ENCODE assay signal across 7 cellular contexts in genomic region chr1:2381741-2382620, GRCh38. TPM values are rescaled to one million over a fixed set of nuclear protein-coding genes. Genes with fewer than 3 reads are reported as not detected.
A peak's percentile ranks its signal among the peaks of the same experiment; 100 is the strongest.
DNase-seq lines count a peak whose midpoint lies in the region; ATAC-seq and TF ChIP-seq lines count a peak whose summit lies in the region.

No MANE protein-coding gene starts in this region.

- no peak overlapping the region for H3K4ac ChIP-seq in IMR-90 (ENCODE audit: low read depth, low read length)

- H2BK15ac ChIP-seq in IMR-90 (ENCODE audit: low read depth, low read length), result no peak overlapping the region

- H3K9ac ChIP-seq in IMR-90 (ENCODE audit: low read depth, low read length), result no peak overlapping the region

- TF ChIP-seq RAD21 in IMR-90 (IDR thresholded peaks at IDR 0.05; ENCODE audit: low read length), result peak; percentile 99

- TF ChIP-seq CTCF in GM12873 (IDR thresholded peaks at IDR 0.05; ENCODE audit: insufficient read depth, low read depth, low read length, missing control alignments), result peak; percentile 93
- peak; percentile 97 for TF ChIP-seq CTCF in IMR-90 (conservative IDR thresholded peaks at IDR 0.05; ENCODE audit: low read depth, low read length)
- TF ChIP-seq CTCF in WERI-Rb-1 (IDR thresholded peaks at IDR 0.05; ENCODE audit: low read depth, low read length), result peak; percentile 96
- peak; percentile 91 for TF ChIP-seq CTCF in MCF 10A (IDR thresholded peaks at IDR 0.05; ENCODE audit: unreplicated experiment)

- H3K14ac ChIP-seq in IMR-90 (replicated peaks; ENCODE audit: low read depth, low read length), result no peak overlapping the region

- no peaks in the 10 kb centered on the region for H3K4me1 Mint-ChIP-seq in MCF 10A (ENCODE audit: insufficient read depth, unreplicated experiment)

- POLR2A ChIA-PET in IMR-90 (lab: Charles Lee; ENCODE audit: unreplicated experiment), result interaction anchor here (0.6 to 1.1 kb wide), 4 partner anchors 9 to 187 kb away, joined by 3 to 17 read pairs (median 4); partner anchors contain the start of genes FAAP20, MORN1 and RER1
- POLR2A ChIA-PET in MCF 10A (lab: Yijun Ruan, JAX), result interaction anchor here (0.7 to 2.8 kb wide), 9 partner anchors 9 to 192 kb away, joined by 3 to 18 read pairs (median 4); partner anchors contain the start of genes FAAP20, MORN1 and RER1

- no peak overlapping the region for H3K4me2 ChIP-seq in IMR-90 (ENCODE audit: low read depth, low read length)

- peaks cover 26% of the 10 kb centered on the region for H3K36me3 Mint-ChIP-seq in MCF 10A (ENCODE audit: insufficient read depth, unreplicated experiment)

- no peaks in the 10 kb centered on the region for H3K4me1 ChIP-seq in IMR-90 (ENCODE audit: control insufficient read depth, insufficient read depth, low read length)

- no peaks in the 10 kb centered on the region; the same call in 1 of the 2 replicates for H4K20me1 ChIP-seq in IMR-90 (ENCODE audit: insufficient read depth, low read length)

- WGBS in IMR-90 (ENCODE audit: extremely low coverage in 2 of 2, insufficient read length in 1 of 2), 2 experiments, result 88% methylated on average over 5 of the region's 28 CpGs; no CpG with 5 or more reads in 1 of the 2 experiments

- H3K9me1 ChIP-seq in IMR-90 (ENCODE audit: insufficient read depth, low read length), result no peaks in the 10 kb centered on the region

- no TSS peak for BruUV-seq in IMR-90 (replicated peaks; lab: Mats Ljungman, UMichigan)
- no TSS peak for BruUV-seq in MCF 10A (replicated peaks; lab: Mats Ljungman, UMichigan)

- peak; percentile 99 for ATAC-seq in IMR-90 (ENCODE audit: low read depth)
- ATAC-seq in GM19455 (IDR thresholded peaks at IDR 0.05; ENCODE audit: unreplicated experiment), result no peak

- H3K56ac ChIP-seq in IMR-90 (ENCODE audit: extremely low read depth, insufficient read depth, low read length), result no peak overlapping the region

- intact Hi-C loops in IMR-90 (cut with micrococcal nuclease), result loop anchor here (1.0 to 5.0 kb wide), 4 partner anchors 70 to 187 kb away; no protein-coding TSS in a partner anchor
- intact Hi-C loops in MCF 10A (cut with micrococcal nuclease), result loop anchor here (1.0 kb wide), 3 partner anchors 169 to 187 kb away; no protein-coding TSS in a partner anchor

- H2AK9ac ChIP-seq in IMR-90 (replicated peaks; ENCODE audit: low read depth, low read length, poor library complexity), result peak overlapping the region; percentile 86

- H2AFZ ChIP-seq in IMR-90 (replicated peaks; ENCODE audit: low read length, poor library complexity), result peak overlapping the region; percentile 80

- H3K27ac ChIP-seq in IMR-90 (ENCODE audit: insufficient read depth, low read length), result no peak overlapping the region
- no peak overlapping the region for H3K27ac ChIP-seq in WERI-Rb-1

- H4K91ac ChIP-seq in IMR-90 (ENCODE audit: insufficient read depth, low read depth, low read length), result no peak overlapping the region

- dilution Hi-C loops in IMR-90 (cut with HindIII; ENCODE audit: low sequenced_read_pairs, unreplicated experiment), result no loop called here

- DNase-seq in IMR-90 (peak; percentile 70), WERI-Rb-1 (peak; percentile 83), MCF 10A (ENCODE audit: unreplicated experiment) (peak; percentile 72), islet precursor cell (peak; percentile 91)
- DNase-seq in stimulated activated CD4-positive, alpha-beta T cell treated with anti-CD3 and anti-CD28 coated beads, Interleukin-1b, Interleukin-23, amount 100 ng/mL, for 1 hour (ENCODE audit: low read depth in 2 of 2), result peak; percentile 52 to 59

- no peak overlapping the region for H4K5ac ChIP-seq in IMR-90 (ENCODE audit: low read depth, low read length)

- no peaks in the 10 kb centered on the region for H3K9me3 ChIP-seq in IMR-90 (ENCODE audit: control insufficient read depth, insufficient read depth, low read length)
- H3K9me3 ChIP-seq in WERI-Rb-1 (ENCODE audit: severe bottlenecking), result no peaks in the 10 kb centered on the region

- no peak overlapping the region for H4K8ac ChIP-seq in IMR-90 (ENCODE audit: low read depth in 2 of 2, low read length in 2 of 2)

- H3K79me1 ChIP-seq in IMR-90 (ENCODE audit: low read depth in 1 of 2, low read length in 2 of 2), result no peaks in the 10 kb centered on the region

- no peak overlapping the region; the same call in 1 of the 2 replicates for H2BK120ac ChIP-seq in IMR-90 (ENCODE audit: low read depth, low read length)

- H2BK20ac ChIP-seq in IMR-90 (ENCODE audit: low read depth, low read length), result no peak overlapping the region

- H2AK5ac ChIP-seq in IMR-90 (ENCODE audit: low read depth, low read length), result 0 out of 2 replicates have a peak overlapping the region, but pooled peaks have one; percentile 77

- H3K27me3 ChIP-seq in IMR-90 (ENCODE audit: control insufficient read depth, insufficient read depth, low read length) (no peaks in the 10 kb centered on the region), WERI-Rb-1 (ENCODE audit: insufficient read depth, low read depth, severe bottlenecking) (no peaks in the 10 kb centered on the region)

- H3K4me3 ChIP-seq in IMR-90 (ENCODE audit: insufficient read depth, low read depth, low read length) (no peak overlapping the region), WERI-Rb-1 (ENCODE audit: low read depth, low read length) (no peak overlapping the region)

- H3K36me3 ChIP-seq in IMR-90 (ENCODE audit: control insufficient read depth, insufficient read depth, low read length) (0 out of 2 replicates have a peak, but pooled peaks cover 1% of the 10 kb centered on the region), WERI-Rb-1 (no peaks in the 10 kb centered on the region; the same call in 1 of the 2 replicates)

- CTCF ChIA-PET in IMR-90 (lab: Yijun Ruan, JAX), result interaction anchor here (0.6 to 2.0 kb wide), 12 partner anchors 10 to 207 kb away, joined by 3 to 51 read pairs (median 6); partner anchors contain the start of genes FAAP20, MORN1 and RER1
- CTCF ChIA-PET in MCF 10A (lab: Yijun Ruan, JAX), result interaction anchor here (0.5 to 6.6 kb wide), 34 partner anchors 9 to 1064 kb away, joined by 3 to 116 read pairs (median 4); partner anchors contain the start of genes FAAP20, MORN1 and RER1

- H3K27ac Mint-ChIP-seq in MCF 10A (ENCODE audit: low read depth, unreplicated experiment), result no peak overlapping the region

- H3K18ac ChIP-seq in IMR-90 (ENCODE audit: low read depth, low read length), result no peak overlapping the region

- no peak overlapping the region for H2BK5ac ChIP-seq in IMR-90 (ENCODE audit: low read depth, low read length, poor library complexity, severe bottlenecking)

- H3K23ac ChIP-seq in IMR-90 (ENCODE audit: low read depth, low read length), result no peak overlapping the region

- in situ Hi-C loops in IMR-90 (cut with MboI; ENCODE audit: low sequenced_read_pairs), result no loop called here

- H3K4me3 Mint-ChIP-seq in MCF 10A (ENCODE audit: unreplicated experiment), result no peak overlapping the region

- H3K27me3 Mint-ChIP-seq in MCF 10A (ENCODE audit: insufficient read depth, unreplicated experiment), result no peaks in the 10 kb centered on the region

- no peak for TF ChIP-seq POLR2A in IMR-90 (IDR thresholded peaks at IDR 0.05; ENCODE audit: low read depth, low read length)

- no peaks in the 10 kb centered on the region for H3K9me3 Mint-ChIP-seq in MCF 10A (ENCODE audit: unreplicated experiment)

TF ChIP-seq in IMR-90, 13 proteins besides CTCF, POLR2A, EP300 and RAD21:
- TF ChIP-seq CEBPB (IDR thresholded peaks at IDR 0.05; ENCODE audit: low read depth, low read length), result no peak
- peak; percentile 99 for TF ChIP-seq SMC3 (IDR thresholded peaks at IDR 0.05; ENCODE audit: low read depth, low read length)
- no peak for TF ChIP-seq FOS (IDR thresholded peaks at IDR 0.05; ENCODE audit: low read depth, low read length)
- TF ChIP-seq MXI1 (IDR thresholded peaks at IDR 0.05; ENCODE audit: borderline replicate concordance, low read depth, low read length), result no peak
- TF ChIP-seq USF2 (IDR thresholded peaks at IDR 0.05; ENCODE audit: low read depth, low read length), result no peak
- no peak for TF ChIP-seq NFE2L2 (IDR thresholded peaks at IDR 0.05; ENCODE audit: low read depth, low read length)
- peak; percentile 87 for TF ChIP-seq MAZ (IDR thresholded peaks at IDR 0.05; ENCODE audit: borderline replicate concordance, low read depth, low read length)
- TF ChIP-seq BHLHE40 (IDR thresholded peaks at IDR 0.05; ENCODE audit: low read depth, low read length), result no peak

RNA-seq across cellular contexts. Expression of gene MORN1, which starts 9.4 kb away (rescaled TPM):
- 3.0 and 3.6 TPM in 2 replicates for total RNA-seq in IMR-90 (2012; rRNA removed)
- 3.5 and 4.2 TPM in 2 replicates for polyA plus RNA-seq in IMR-90 (2012; rRNA removed)
- polyA plus RNA-seq in IMR-90 (2012; cell fraction: cytosol; rRNA removed), result 2.4 and 3.1 TPM in 2 replicates
- 12.6 and 13.7 TPM in 2 replicates for polyA plus RNA-seq in IMR-90 (2012; cell fraction: nucleus; rRNA removed; ENCODE audit: low replicate concordance)
- total RNA-seq in MCF 10A (2022), result 19.4 and 28.0 TPM in 2 replicates

RNA-seq across cellular contexts. Expression of gene RER1, which starts 9.7 kb away (rescaled TPM):
- 47.1 and 51.7 TPM in 2 replicates for total RNA-seq in IMR-90 (2012; rRNA removed)
- polyA plus RNA-seq in IMR-90 (2012; rRNA removed), result 232 and 240 TPM in 2 replicates
- 56.5 and 249 TPM in 2 replicates for polyA plus RNA-seq in IMR-90 (2012; cell fraction: cytosol; rRNA removed)
- 139 and 335 TPM in 2 replicates for polyA plus RNA-seq in IMR-90 (2012; cell fraction: nucleus; rRNA removed; ENCODE audit: low replicate concordance)
- total RNA-seq in MCF 10A (2022), result 172 and 224 TPM in 2 replicates

RNA-seq across cellular contexts. Expression of gene PEX10, which starts 30.4 kb away (rescaled TPM):
- total RNA-seq in IMR-90 (2012; rRNA removed) (18.9 and 19.7 TPM in 2 replicates), MCF 10A (2022) (31.3 and 36.1 TPM in 2 replicates)
- polyA plus RNA-seq in IMR-90 (2012; rRNA removed), result 16.9 and 19.4 TPM in 2 replicates
- 16.4 and 25.8 TPM in 2 replicates for polyA plus RNA-seq in IMR-90 (2012; cell fraction: cytosol; rRNA removed)
- 21.3 and 37.5 TPM in 2 replicates for polyA plus RNA-seq in IMR-90 (2012; cell fraction: nucleus; rRNA removed; ENCODE audit: low replicate concordance)
